In genomic region chr3:50600141-50600753, GRCh38 we compare ENCODE assay signal across 1 cellular context.
TF ChIP-seq lines count a peak whose summit lies in the region.

No MANE protein-coding gene starts in this region.

TF ChIP-seq in GM23338, 12 proteins besides CTCF, POLR2A, EP300 and RAD21 (continued from another document):
- TF ChIP-seq, protein P1, sequence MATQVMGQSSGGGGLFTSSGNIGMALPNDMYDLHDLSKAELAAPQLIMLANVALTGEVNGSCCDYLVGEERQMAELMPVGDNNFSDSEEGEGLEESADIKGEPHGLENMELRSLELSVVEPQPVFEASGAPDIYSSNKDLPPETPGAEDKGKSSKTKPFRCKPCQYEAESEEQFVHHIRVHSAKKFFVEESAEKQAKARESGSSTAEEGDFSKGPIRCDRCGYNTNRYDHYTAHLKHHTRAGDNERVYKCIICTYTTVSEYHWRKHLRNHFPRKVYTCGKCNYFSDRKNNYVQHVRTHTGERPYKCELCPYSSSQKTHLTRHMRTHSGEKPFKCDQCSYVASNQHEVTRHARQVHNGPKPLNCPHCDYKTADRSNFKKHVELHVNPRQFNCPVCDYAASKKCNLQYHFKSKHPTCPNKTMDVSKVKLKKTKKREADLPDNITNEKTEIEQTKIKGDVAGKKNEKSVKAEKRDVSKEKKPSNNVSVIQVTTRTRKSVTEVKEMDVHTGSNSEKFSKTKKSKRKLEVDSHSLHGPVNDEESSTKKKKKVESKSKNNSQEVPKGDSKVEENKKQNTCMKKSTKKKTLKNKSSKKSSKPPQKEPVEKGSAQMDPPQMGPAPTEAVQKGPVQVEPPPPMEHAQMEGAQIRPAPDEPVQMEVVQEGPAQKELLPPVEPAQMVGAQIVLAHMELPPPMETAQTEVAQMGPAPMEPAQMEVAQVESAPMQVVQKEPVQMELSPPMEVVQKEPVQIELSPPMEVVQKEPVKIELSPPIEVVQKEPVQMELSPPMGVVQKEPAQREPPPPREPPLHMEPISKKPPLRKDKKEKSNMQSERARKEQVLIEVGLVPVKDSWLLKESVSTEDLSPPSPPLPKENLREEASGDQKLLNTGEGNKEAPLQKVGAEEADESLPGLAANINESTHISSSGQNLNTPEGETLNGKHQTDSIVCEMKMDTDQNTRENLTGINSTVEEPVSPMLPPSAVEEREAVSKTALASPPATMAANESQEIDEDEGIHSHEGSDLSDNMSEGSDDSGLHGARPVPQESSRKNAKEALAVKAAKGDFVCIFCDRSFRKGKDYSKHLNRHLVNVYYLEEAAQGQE (IDR thresholded peaks at IDR 0.05; ENCODE audit: unreplicated experiment) = no peak
- no peak for TF ChIP-seq EZH2phosphoT487 (IDR thresholded peaks at IDR 0.05; ENCODE audit: unreplicated experiment)
- TF ChIP-seq CREB1 (CRISPR knock-in tag; IDR thresholded peaks at IDR 0.05; ENCODE audit: low read depth) = no peak
- no peak for TF ChIP-seq ZNF462 (CRISPR knock-in tag; IDR thresholded peaks at IDR 0.05)
- TF ChIP-seq NANOG (IDR thresholded peaks at IDR 0.05; ENCODE audit: borderline replicate concordance) = no peak
- TF ChIP-seq ZNF331 (CRISPR knock-in tag; IDR thresholded peaks at IDR 0.05; ENCODE audit: low read depth) = no peak
- no peak for TF ChIP-seq ZNF114 (CRISPR knock-in tag; IDR thresholded peaks at IDR 0.05)
- TF ChIP-seq ETS1 (IDR thresholded peaks at IDR 0.05) = no peak
